In the genomic region with DNA sequence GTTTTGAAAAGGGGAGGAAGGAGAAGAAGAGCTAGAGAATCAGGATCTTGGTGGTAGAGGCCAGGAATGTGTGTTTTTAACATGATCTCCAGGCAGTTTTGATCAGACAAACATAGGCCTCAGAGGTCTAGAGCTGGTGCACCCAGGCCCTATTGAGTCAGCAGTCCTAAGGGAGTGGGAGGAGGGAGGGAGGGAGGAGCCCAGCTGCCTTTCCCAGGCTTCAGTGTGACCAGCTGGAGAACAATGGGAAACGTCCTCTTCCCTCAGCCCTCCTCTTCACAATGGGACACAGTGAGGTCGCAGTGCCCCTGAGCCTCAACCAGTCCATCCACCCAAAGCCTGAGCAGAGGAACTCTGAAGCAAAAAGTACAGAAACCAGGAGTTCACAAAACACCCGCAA, we compare ENCODE assay signal across 8 cellular contexts. TPM values are rescaled to one million over a fixed set of nuclear protein-coding genes. Genes with fewer than 3 reads are reported as not detected.
DNase-seq lines count a peak whose midpoint lies in the region; ATAC-seq and TF ChIP-seq lines count a peak whose summit lies in the region.

No MANE protein-coding gene starts in this region.

- H2BK12ac ChIP-seq in H9 (ENCODE audit: insufficient read length, low read depth, low read length): no peak overlapping the region

- H2BK20ac ChIP-seq in H9 (ENCODE audit: low read depth, low read length, poor library complexity, severe bottlenecking): no peak overlapping the region

- no peak overlapping the region for H2BK5ac ChIP-seq in H9 (ENCODE audit: insufficient read length, low read length)

- H3K36me3 ChIP-seq in WERI-Rb-1: no peaks in the 10 kb centered on the region
- no peaks in the 10 kb centered on the region for H3K36me3 ChIP-seq in left ventricle myocardium inferior

- no peak overlapping the region for H2BK15ac ChIP-seq in H9 (ENCODE audit: low read depth, low read length)

- H3K27me3 ChIP-seq in H9 (ENCODE audit: insufficient read depth, low read length) (no peaks in the 10 kb centered on the region), WERI-Rb-1 (ENCODE audit: insufficient read depth, low read depth, severe bottlenecking) (no peaks in the 10 kb centered on the region), left ventricle myocardium inferior (ENCODE audit: low read depth) (no peaks in the 10 kb centered on the region)

- no peak overlapping the region for H3K23ac ChIP-seq in H9 (ENCODE audit: insufficient read length, low read depth, low read length)

- H3K9me3 ChIP-seq in H9 (ENCODE audit: control insufficient read depth, low read depth, low read length): no peaks in the 10 kb centered on the region
- no peaks in the 10 kb centered on the region for H3K9me3 ChIP-seq in WERI-Rb-1 (ENCODE audit: severe bottlenecking)
- H3K9me3 ChIP-seq in left ventricle myocardium inferior (replicated peaks): no peaks in the 10 kb centered on the region

- no CpG with 5 or more reads among the region's 3 CpGs for WGBS in H9 (ENCODE audit: extremely low coverage, insufficient read length, low lambda C conversion rate)

- no peak overlapping the region for H3T11ph ChIP-seq in H9 (ENCODE audit: low read length)

- TF ChIP-seq CTCF in H9 (conservative IDR thresholded peaks at IDR 0.05): no peak
- TF ChIP-seq CTCF in WERI-Rb-1 (IDR thresholded peaks at IDR 0.05; ENCODE audit: low read depth, low read length): no peak
- TF ChIP-seq CTCF in left ventricle myocardium inferior (IDR thresholded peaks at IDR 0.05; ENCODE audit: borderline replicate concordance): no peak

- H3K27ac Mint-ChIP-seq in H9: peak overlapping the region in 1 of 3 experiments; percentile 58; a peak in 2 of 7 replicates

- no peaks in the 10 kb centered on the region for H3K36me3 Mint-ChIP-seq in H9 (ENCODE audit: insufficient read depth in 1 of 3, low read depth in 3 of 3)

- no peaks in the 10 kb centered on the region; the same call in 1 of the 2 replicates for H3K4me1 ChIP-seq in H9 (ENCODE audit: insufficient read depth, low read length)
- H3K4me1 ChIP-seq in left ventricle myocardium inferior: peaks cover 27% of the 10 kb centered on the region

- DNase-seq in H9 (peak; percentile 65), WERI-Rb-1 (peak; percentile 70), left ventricle myocardium inferior (peak; percentile 47), retina (peak; percentile 66), posterior vena cava (ENCODE audit: low spot score) (no peak), RPMI8226 (no peak)
- DNase-seq in activated CD8-positive, alpha-beta memory T cell treated with anti-CD3 and anti-CD28 coated beads, Interleukin-2, amount 50 U/mL, for 4 hours: no peak

- H3K56ac ChIP-seq in H9 (ENCODE audit: insufficient read length, low read depth, low read length): no peak overlapping the region

- no peak overlapping the region for H2AK5ac ChIP-seq in H9 (ENCODE audit: insufficient read length, low read length)

- H3K14ac ChIP-seq in H9 (ENCODE audit: insufficient read depth, low read length): no peak overlapping the region

- H3K79me2 ChIP-seq in H9 (ENCODE audit: insufficient read depth, low read length): no peaks in the 10 kb centered on the region

- peak overlapping the region; percentile 76 for H2AFZ ChIP-seq in H9 (ENCODE audit: low read length)

- no peak overlapping the region for H3K4ac ChIP-seq in H9 (ENCODE audit: low read depth, low read length)

- no peaks in the 10 kb centered on the region for H3K27me3 Mint-ChIP-seq in H9 (ENCODE audit: low read depth)

- H4K8ac ChIP-seq in H9 (replicated peaks; ENCODE audit: insufficient read length, low read depth, low read length): no peak overlapping the region

- H3K23me2 ChIP-seq in H9 (ENCODE audit: insufficient read length, low read depth, low read length, poor library complexity, severe bottlenecking): no peaks in the 10 kb centered on the region

- H3K79me1 ChIP-seq in H9 (ENCODE audit: insufficient read depth, low read depth, low read length, poor library complexity, severe bottlenecking): no peaks in the 10 kb centered on the region

- no peak overlapping the region for H3K9ac ChIP-seq in H9 (ENCODE audit: extremely low read depth, insufficient read length, low read length)

- no peak overlapping the region for H3K4me2 ChIP-seq in H9 (ENCODE audit: insufficient read depth, insufficient read length, low read length)

- no peak overlapping the region for H3K4me3 Mint-ChIP-seq in H9

- intact Hi-C loops in left ventricle myocardium inferior (cut with micrococcal nuclease): no loop called here
- intact Hi-C loops in posterior vena cava (cut with DNase I): no loop called here

- no peaks in the 10 kb centered on the region for H4K20me1 ChIP-seq in H9 (ENCODE audit: control insufficient read depth, insufficient read depth, insufficient read length)

- H3K18ac ChIP-seq in H9 (ENCODE audit: insufficient read length, low read depth, low read length): no peak overlapping the region

- no peak for ATAC-seq in GM18502 (IDR thresholded peaks at IDR 0.05; ENCODE audit: poor library complexity, unreplicated experiment)

- H3K9me3 Mint-ChIP-seq in H9: no peaks in the 10 kb centered on the region

- H3K4me1 Mint-ChIP-seq in H9: peaks cover 18 to 22% of the 10 kb centered on the region in 2 experiments

- H3K27ac ChIP-seq in H9 (ENCODE audit: insufficient read length, low read depth, low read length): no peak overlapping the region
- peak overlapping the region; percentile 84 for H3K27ac ChIP-seq in WERI-Rb-1
- H3K27ac ChIP-seq in left ventricle myocardium inferior (replicated peaks): peak overlapping the region; percentile 72

- no peak overlapping the region for H4K5ac ChIP-seq in H9 (ENCODE audit: insufficient read length, low read depth, low read length)

- no peak overlapping the region for H4K91ac ChIP-seq in H9 (ENCODE audit: insufficient read length, low read depth, low read length)

- H2BK120ac ChIP-seq in H9 (ENCODE audit: low read depth, low read length, poor library complexity, severe bottlenecking): no peak overlapping the region

- H3K4me3 ChIP-seq in WERI-Rb-1 (ENCODE audit: low read depth, low read length) (no peak overlapping the region), left ventricle myocardium inferior (no peak overlapping the region)

RNA-seq across cellular contexts. Expression of gene ELAPOR1, which starts 37.2 kb away (rescaled TPM):
- total RNA-seq in H9 (2021) (0.55 and 1.1 TPM in 2 replicates), left ventricle myocardium inferior (0.19 TPM), posterior vena cava (under 1 TPM; 0.38 to 0.56 TPM)

Comparison
In these comparisons a context has a peak if more than half of its experiments do, and no peak if none do; other contexts are left out.
1. DNase-seq: peak in H9 (single experiment), WERI-Rb-1 (single experiment), left ventricle myocardium inferior (single experiment) and retina (single experiment); none in posterior vena cava (single experiment), activated CD8-positive, alpha-beta memory T cell treated with anti-CD3 and anti-CD28 coated beads, Interleukin-2, amount 50 U/mL, for 4 hours (single experiment) and RPMI8226 (single experiment).